20 cellular contexts compared by ENCODE assay signal in the genomic region with DNA sequence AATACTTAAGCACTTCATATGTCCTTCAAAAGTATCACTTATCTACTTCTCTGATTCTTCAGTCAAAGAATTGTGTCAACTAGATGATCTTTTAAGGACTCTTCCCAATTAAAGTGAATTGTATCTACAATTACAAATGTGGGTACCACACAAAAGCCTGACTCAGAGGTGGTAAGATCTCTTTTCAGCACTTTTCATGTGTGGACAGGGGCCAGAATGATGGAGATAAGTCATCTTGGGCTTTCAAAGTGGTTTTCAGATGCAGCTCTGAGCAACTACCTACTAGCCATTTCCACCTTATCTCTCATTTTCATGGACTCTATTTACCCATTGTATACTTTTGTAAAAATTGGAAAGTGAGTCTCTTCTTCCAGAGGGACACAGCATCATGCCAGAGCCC.
"Had no signal": no experiment of that assay in that cellular context is flagged by ENCODE, and none has a peak within 500 bp of the region (broad histone marks: within the 10 kb centered on the region; RNA-seq: fewer than 3 reads in every experiment).

No MANE protein-coding gene starts in this region.

- H3K4me1 Mint-ChIP-seq: central memory CD8-positive, alpha-beta T cell; memory B cell had no signal

- H3K27ac ChIP-seq: esophagus squamous epithelium, gastroesophageal sphincter, tibial artery had no signal

- H3K4me3 ChIP-seq: esophagus squamous epithelium, gastroesophageal sphincter, tibial artery had no signal

- H3K4me1 ChIP-seq: esophagus squamous epithelium, gastroesophageal sphincter, tibial artery had no signal

- H3K9me3 ChIP-seq: esophagus squamous epithelium, gastroesophageal sphincter, tibial artery had no signal

- H3K27me3 ChIP-seq: gastroesophageal sphincter, tibial artery had no signal

- H3K4me3 Mint-ChIP-seq: activated T-helper 1 cell treated with anti-CD3 and anti-CD28 coated beads, Interleukin-12 subunit alpha, Interleukin-12 subunit beta, Interleukin-2, Interleukin-4 antibody, amounts not matched to agents 30 ng/mL and 10 ng/mL and 1 ng/mL, durations not matched to agents 14 hours and 24 hours and 36 hours; central memory CD8-positive, alpha-beta T cell; memory B cell; natural killer cell treated with Interleukin-12 subunit alpha and Interleukin-12 subunit beta and Interleukin-15 and Interleukin-18, amount 100 ng/mL, for 72 hours had no signal

- ATAC-seq: activated naive CD4-positive, alpha-beta T cell treated with anti-CD3 and anti-CD28 coated beads, Interleukin-2, amount 50 U/mL, for 72 hours; gastroesophageal sphincter; left cardiac atrium; natural killer cell treated with Interleukin-12 subunit alpha and Interleukin-12 subunit beta and Interleukin-15 and Interleukin-18, amount 100 ng/mL, for 72 hours had no signal

- H3K27me3 Mint-ChIP-seq: progenitor cell of endocrine pancreas had no signal

- DNase-seq: activated CD4-positive, alpha-beta T cell treated with anti-CD3 and anti-CD28 coated beads, Interleukin-2, amount 50 U/mL, for 4 hours; activated gamma-delta T cell; effector memory CD4-positive, alpha-beta T cell; esophagus squamous epithelium; head of caudate nucleus; islet precursor cell; left cardiac atrium; retina; stimulated activated CD4-positive, alpha-beta T cell treated with anti-CD3 and anti-CD28 coated beads, Interleukin-2, amount 100 ng/mL, for 48 hours; stimulated activated naive CD4-positive, alpha-beta T cell; substantia nigra; T-helper 9 cell; tibial artery had no signal

- H3K27ac Mint-ChIP-seq: activated naive CD4-positive, alpha-beta T cell treated with anti-CD3 and anti-CD28 coated beads, Interleukin-2, amount 50 U/mL, for 72 hours; activated T-helper 1 cell treated with anti-CD3 and anti-CD28 coated beads, Interleukin-12 subunit alpha, Interleukin-12 subunit beta, Interleukin-2, Interleukin-4 antibody, amounts not matched to agents 30 ng/mL and 10 ng/mL and 1 ng/mL, durations not matched to agents 14 hours and 24 hours and 36 hours; memory B cell; natural killer cell treated with Interleukin-12 subunit alpha and Interleukin-12 subunit beta and Interleukin-15 and Interleukin-18, amount 100 ng/mL, for 72 hours; progenitor cell of endocrine pancreas had no signal

- H3K9me3 Mint-ChIP-seq: activated naive CD4-positive, alpha-beta T cell treated with anti-CD3 and anti-CD28 coated beads, Interleukin-2, amount 50 U/mL, for 72 hours; activated T-helper 1 cell treated with anti-CD3 and anti-CD28 coated beads, Interleukin-12 subunit alpha, Interleukin-12 subunit beta, Interleukin-2, Interleukin-4 antibody, amounts not matched to agents 30 ng/mL and 10 ng/mL and 1 ng/mL, durations not matched to agents 14 hours and 24 hours and 36 hours; central memory CD8-positive, alpha-beta T cell; memory B cell; natural killer cell treated with Interleukin-12 subunit alpha and Interleukin-12 subunit beta and Interleukin-15 and Interleukin-18, amount 100 ng/mL, for 72 hours had no signal
